In the genomic region with DNA sequence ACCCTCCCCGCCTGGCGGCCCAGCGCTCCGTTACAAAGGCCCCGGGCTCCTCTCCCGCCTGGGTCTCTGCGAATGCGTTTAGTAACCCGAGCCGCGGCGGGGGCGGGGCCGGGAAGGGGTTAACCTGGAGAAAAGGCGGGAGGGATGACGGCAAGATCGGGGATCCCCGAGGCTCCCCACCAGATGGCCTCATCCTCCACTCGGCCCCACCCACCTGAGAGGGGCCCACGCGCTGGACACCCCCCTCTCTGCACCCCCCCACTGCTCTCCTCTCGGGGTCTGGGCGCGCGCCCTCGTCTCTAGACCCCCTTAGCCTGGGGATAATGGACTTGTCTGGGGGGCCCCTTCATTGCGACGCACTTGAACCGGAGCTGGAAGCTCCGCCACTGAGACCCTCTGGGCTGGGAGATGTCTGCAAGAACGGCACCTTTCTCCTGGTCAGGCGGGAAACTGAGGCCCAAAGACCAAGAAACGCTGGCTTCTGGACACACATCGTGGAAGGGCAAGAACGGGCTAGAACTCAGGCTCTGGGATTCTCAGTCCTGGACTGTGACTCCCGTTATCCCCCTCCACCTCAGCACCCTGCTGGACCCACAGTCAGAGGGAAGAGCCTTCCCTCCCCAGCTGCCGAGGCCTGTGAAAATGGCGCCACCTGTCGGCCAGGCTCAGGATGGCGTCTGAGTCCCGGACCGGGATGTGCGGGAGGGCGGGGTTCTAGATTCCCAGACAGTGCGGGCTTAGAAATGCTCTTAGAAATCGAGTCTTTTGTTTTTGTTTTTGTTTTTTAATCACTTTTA, we compare ENCODE assay signal across 9 cellular contexts. TPM values are rescaled to one million over a fixed set of nuclear protein-coding genes. Genes with fewer than 3 reads are reported as not detected.
DNase-seq lines count a peak whose midpoint lies in the region; ATAC-seq and TF ChIP-seq lines count a peak whose summit lies in the region.
"Had no signal": no experiment of that assay in that cellular context is flagged by ENCODE, and none has a peak within 500 bp of the region (broad histone marks: within the 10 kb centered on the region; RNA-seq: fewer than 3 reads in every experiment).

No MANE protein-coding gene starts in this region.

- TF ChIP-seq POLR2A in tibial nerve (IDR thresholded peaks at IDR 0.05): no peak

- no peak for TF ChIP-seq EP300 in tibial nerve (IDR thresholded peaks at IDR 0.05)

- DNase-seq in GM04504 (ENCODE audit: low read depth): peak; percentile 48
- DNase-seq in MV-4-11 (lab: John Stamatoyannopoulos, UW): peak; percentile 75
- DNase-seq in SK-N-MC (ENCODE audit: low read depth, low spot score): no peak
- peak; percentile 61 to 77 (median 70) for DNase-seq in activated naive CD4-positive, alpha-beta T cell (lab: John Stamatoyannopoulos, UW)
- DNase-seq in germinal center (ENCODE audit: low spot score): peak; percentile 79
- DNase-seq in osteocyte (ENCODE audit: extremely low spot score, unreplicated experiment): peak; percentile 97
- peak; percentile 89 to 96 for DNase-seq in tibial nerve (ENCODE audit: low spot score in 2 of 2)

- peaks cover 0 to 68% (median 44%) of the 10 kb centered on the region in 4 donors for H3K4me1 ChIP-seq in tibial nerve

- H3K4me1 Mint-ChIP-seq in osteocyte (ENCODE audit: unreplicated experiment): peaks cover 48% of the 10 kb centered on the region

- H3K36me3 ChIP-seq in SK-N-MC (ENCODE audit: insufficient read depth, low read length) (no peaks in the 10 kb centered on the region), tibial nerve (no peaks in the 10 kb centered on the region)

- H3K36me3 Mint-ChIP-seq in osteocyte (ENCODE audit: unreplicated experiment): no peaks in the 10 kb centered on the region

- H3K27me3 ChIP-seq in tibial nerve: peaks cover 0 to 31% of the 10 kb centered on the region in 2 donors

- H3K9me3 ChIP-seq in SK-N-MC (ENCODE audit: low read depth, low read length): no peaks in the 10 kb centered on the region
- H3K9me3 ChIP-seq in tibial nerve: no peaks in the 10 kb centered on the region

- H3K4me3 ChIP-seq in SK-N-MC (peak overlapping the region; percentile 98), tibial nerve (peak overlapping the region in 1 of 4 donors; percentile 22)

- no peak overlapping the region for H3K27ac Mint-ChIP-seq in osteocyte (ENCODE audit: unreplicated experiment)
- H3K27ac Mint-ChIP-seq: stimulated activated naive CD8-positive, alpha-beta T cell treated with anti-CD3 and anti-CD28 coated beads, Interleukin-15, Interleukin-2, amounts not matched to agents 100 ng/mL and 50 ng/mL, for 24 hours had no signal

- H3K9me3 Mint-ChIP-seq in osteocyte (ENCODE audit: unreplicated experiment): no peaks in the 10 kb centered on the region
- H3K9me3 Mint-ChIP-seq: stimulated activated naive CD8-positive, alpha-beta T cell treated with anti-CD3 and anti-CD28 coated beads, Interleukin-15, Interleukin-2, amounts not matched to agents 100 ng/mL and 50 ng/mL, for 24 hours had no signal

- peak overlapping the region; percentile 67 for H3K4me3 Mint-ChIP-seq in osteocyte (ENCODE audit: unreplicated experiment)

- H3K27ac ChIP-seq in SK-N-MC (peak overlapping the region; percentile 81), tibial nerve (peak overlapping the region in 1 of 4 donors; percentile 60)

- 0 to 3% methylated on average over 35 to 43 of the region's 46 CpGs for WGBS in tibial nerve, 2 donors

- H3K9ac ChIP-seq in SK-N-MC (ENCODE audit: insufficient read length): peak overlapping the region; percentile 67

- TF ChIP-seq CTCF in osteocyte (IDR thresholded peaks at IDR 0.05) (peak; percentile 99), tibial nerve (IDR thresholded peaks at IDR 0.05) (peak; percentile 93 to 98 (median 96))

- ATAC-seq in HG03521 (IDR thresholded peaks at IDR 0.05; ENCODE audit: unreplicated experiment): no peak

- peaks cover 13% of the 10 kb centered on the region for H3K27me3 Mint-ChIP-seq in osteocyte (ENCODE audit: unreplicated experiment)

RNA-seq across cellular contexts. Expression of a gene that starts 2.9 kb away (rescaled TPM):
- total RNA-seq in osteocyte: 85.9 and 93.6 TPM in 2 replicates
- 1,000 to 10,000 TPM in 2 of 4 donors, 100 to 1,000 TPM in 2; 851 to 1,504 (median 1,156) TPM for total RNA-seq in tibial nerve

RNA-seq across cellular contexts. Expression of a gene that starts 21.6 kb away (rescaled TPM):
- 53.3 and 53.8 TPM in 2 replicates for total RNA-seq in osteocyte
- total RNA-seq in tibial nerve: 100 to 1,000 TPM in 1 of 4 donors, 10 to 100 TPM in 3; 40.8 to 129 (median 51.2) TPM
